8 cellular contexts compared by ENCODE assay signal in genomic region chr3:170811928-170812591, GRCh38. TPM values are rescaled to one million over a fixed set of nuclear protein-coding genes. Genes with fewer than 3 reads are reported as not detected.
DNase-seq lines count a peak whose midpoint lies in the region; ATAC-seq and TF ChIP-seq lines count a peak whose summit lies in the region.

No MANE protein-coding gene starts in this region.

- peaks cover 0 to 3% (median 0%) of the 10 kb centered on the region in 3 donors for H3K4me1 Mint-ChIP-seq in CD8-positive, alpha-beta memory T cell
- peaks cover 66% of the 10 kb centered on the region for H3K4me1 Mint-ChIP-seq in nephron

- H3K27me3 Mint-ChIP-seq in CD8-positive, alpha-beta memory T cell, result peaks cover 0 to 1% of the 10 kb centered on the region in 2 donors
- no peaks in the 10 kb centered on the region for H3K27me3 Mint-ChIP-seq in nephron (ENCODE audit: low read depth)

- H3K36me3 ChIP-seq in CD8-positive, alpha-beta memory T cell (ENCODE audit: insufficient read depth, low read length), result no peaks in the 10 kb centered on the region
- no peaks in the 10 kb centered on the region for H3K36me3 ChIP-seq in esophagus muscularis mucosa

- H3K9me3 ChIP-seq in CD8-positive, alpha-beta memory T cell (ENCODE audit: low read length), result no peaks in the 10 kb centered on the region
- no peaks in the 10 kb centered on the region for H3K9me3 ChIP-seq in esophagus muscularis mucosa

- POLR2A ChIA-PET in CD8-positive, alpha-beta memory T cell (lab: Charles Lee), result no interaction called here

- TF ChIP-seq CTCF in esophagus muscularis mucosa (IDR thresholded peaks at IDR 0.05) (peak; percentile 82 to 91 (median 84)), nephron (IDR thresholded peaks at IDR 0.05; ENCODE audit: unreplicated experiment in 3 of 3) (peak; percentile 81 to 88 (median 87))

- no peak for TF ChIP-seq EP300 in esophagus muscularis mucosa (IDR thresholded peaks at IDR 0.05)

- CTCF ChIA-PET in CD8-positive, alpha-beta memory T cell (lab: Charles Lee), result interaction anchor here (0.7 to 3.0 kb wide), 15 partner anchors 9 to 948 kb away, joined by 3 to 21 read pairs (median 4); partner anchors contain the start of genes EIF5A2 and RPL22L1

- H3K27ac Mint-ChIP-seq in CD8-positive, alpha-beta memory T cell, result no peak overlapping the region
- H3K27ac Mint-ChIP-seq in nephron, result peak overlapping the region; percentile 34 to 66 (median 65)

- no peak for TF ChIP-seq POLR2A in esophagus muscularis mucosa (IDR thresholded peaks at IDR 0.05; ENCODE audit: low read depth)

- H3K9me3 Mint-ChIP-seq in CD8-positive, alpha-beta memory T cell, result no peaks in the 10 kb centered on the region
- H3K9me3 Mint-ChIP-seq in nephron, result peaks cover 3% of the 10 kb centered on the region

- intact Hi-C loops in esophagus muscularis mucosa (cut with DNase I), result loop anchor here (2.0 to 10.0 kb wide), 2 partner anchors 397 to 497 kb away; no protein-coding TSS in a partner anchor

- H3K27me3 ChIP-seq in CD8-positive, alpha-beta memory T cell (ENCODE audit: insufficient read depth, low read length, poor library complexity, severe bottlenecking), result no peaks in the 10 kb centered on the region
- no peaks in the 10 kb centered on the region for H3K27me3 ChIP-seq in esophagus muscularis mucosa

- WGBS in esophagus muscularis mucosa, result 76% methylated on average over 8 of the region's 8 CpGs

- no peaks in the 10 kb centered on the region for H3K4me1 ChIP-seq in CD8-positive, alpha-beta memory T cell (ENCODE audit: insufficient read depth, low read length)
- H3K4me1 ChIP-seq in esophagus muscularis mucosa, result peaks cover 0 to 13% (median 4%) of the 10 kb centered on the region in 4 donors

- ATAC-seq in GM21390 (IDR thresholded peaks at IDR 0.05; ENCODE audit: unreplicated experiment), result peak; percentile 77
- ATAC-seq in stimulated activated naive CD8-positive, alpha-beta T cell treated with anti-CD3 and anti-CD28 coated beads, Interleukin-15, Interleukin-2, amounts not matched to agents 100 U/mL and 50 U/mL, for 24 hours, result peak; percentile 71

- in situ Hi-C loops in KBM-7 (cut with MboI; ENCODE audit: low pct_unique_long_range_greater_than_20kb, low sequenced_read_pairs), result loop anchor here (25.0 kb wide), 1 partner anchor 400 kb away; the partner anchor contains the start of gene CLDN11

- no peak overlapping the region for H3K27ac ChIP-seq in CD8-positive, alpha-beta memory T cell (ENCODE audit: low read depth, low read length)
- no peak overlapping the region for H3K27ac ChIP-seq in esophagus muscularis mucosa (replicated peaks in 1 of 4)

- DNase-seq in CD8-positive, alpha-beta memory T cell, result peak; percentile 35 to 71 (median 57)
- DNase-seq in KBM-7 (peak; percentile 92), OCI-M1 (lab: John Stamatoyannopoulos, UW) (peak; percentile 89), activated T-cell treated with anti-CD3 and anti-CD28 coated beads for 24 hours (ENCODE audit: low read depth) (peak; percentile 59), esophagus muscularis mucosa (ENCODE audit: extremely low spot score) (no peak)
- peak; percentile 55 for DNase-seq in stimulated activated naive CD8-positive, alpha-beta T cell treated with anti-CD3 and anti-CD28 coated beads, Interleukin-15, Interleukin-2, amounts not matched to agents 100 U/mL and 50 U/mL, for 24 hours

- H3K36me3 Mint-ChIP-seq in CD8-positive, alpha-beta memory T cell, result no peaks in the 10 kb centered on the region
- H3K36me3 Mint-ChIP-seq in nephron (ENCODE audit: low read depth), result no peaks in the 10 kb centered on the region

- H3K4me3 Mint-ChIP-seq in CD8-positive, alpha-beta memory T cell, result no peak overlapping the region
- H3K4me3 Mint-ChIP-seq in nephron, result peak overlapping the region in 1 of 3 experiments; percentile 45

- H3K4me3 ChIP-seq in CD8-positive, alpha-beta memory T cell (ENCODE audit: low read length), result no peak overlapping the region
- no peak overlapping the region for H3K4me3 ChIP-seq in esophagus muscularis mucosa

RNA-seq across cellular contexts. Expression of gene RPL22L1, which starts 57.9 kb away (rescaled TPM):
- 100 to 1,000 TPM; 217 to 228 TPM for total RNA-seq in CD8-positive, alpha-beta memory T cell
- polyA plus RNA-seq in CD8-positive, alpha-beta memory T cell, result 42.9 TPM
- total RNA-seq in esophagus muscularis mucosa, result 10 to 100 TPM; 17.2 to 57.0 (median 37.1) TPM

Comparison
In these comparisons a context has a peak if more than half of its experiments do, and no peak if none do; other contexts are left out.
1. H3K27ac Mint-ChIP-seq: peak in nephron (3 of 3); none in CD8-positive, alpha-beta memory T cell (0 of 8).